Comparison of ENCODE assay signal across 29 cellular contexts in the genomic region with DNA sequence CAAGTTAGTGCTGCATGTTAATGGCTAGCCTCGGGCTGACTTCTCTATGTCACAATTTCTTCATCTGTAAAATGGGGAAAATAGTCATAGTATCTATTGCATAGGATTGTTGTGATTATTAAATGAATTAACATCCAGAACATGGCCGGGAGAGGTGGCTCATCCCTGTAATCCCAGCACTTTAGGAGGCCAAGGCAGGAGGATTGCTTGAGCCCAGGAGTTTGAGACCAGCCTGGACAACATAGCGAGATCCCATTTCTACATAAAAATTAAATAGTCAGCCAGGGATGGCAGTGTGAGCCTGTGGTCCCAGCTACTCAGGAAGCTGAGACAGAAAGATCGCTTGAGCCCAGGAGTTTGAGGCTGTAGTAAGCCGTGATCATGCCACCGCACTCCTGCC.
"Had no signal": no experiment of that assay in that cellular context is flagged by ENCODE, and none has a peak within 500 bp of the region (broad histone marks: within the 10 kb centered on the region; RNA-seq: fewer than 3 reads in every experiment).

No MANE protein-coding gene starts in this region.

- H3K4me3 ChIP-seq: neural progenitor cell, ovary, right lobe of liver, sigmoid colon, stomach, thoracic aorta, thyroid gland, tibial nerve, upper lobe of left lung, vagina had no signal

- DNase-seq: naive thymus-derived CD4-positive, alpha-beta T cell; natural killer cell; occipital lobe; ovary; posterior cingulate gyrus; retina; right cardiac atrium; right lobe of liver; sigmoid colon; small intestine; stimulated activated CD4-positive, alpha-beta T cell treated with anti-CD3 and anti-CD28 coated beads, Interleukin-15, amount 100 ng/mL, for 24 hours; stimulated activated CD4-positive, alpha-beta T cell treated with anti-CD3 and anti-CD28 coated beads, Interleukin-2, amount 100 ng/mL, for 24 hours; stimulated activated CD4-positive, alpha-beta T cell treated with anti-CD3 and anti-CD28 coated beads, Interleukin-2, amount 100 ng/mL, for 48 hours; stimulated activated CD4-positive, alpha-beta T cell treated with anti-CD3 and anti-CD28 coated beads, Interleukin-4, amount 100 ng/mL, for 24 hours; stimulated activated naive B cell treated with anti-CD40 and anti-IgM and Interleukin-4, amounts not matched to agents 10 μg/mL and 1 μg/mL and 100 μg/mL, for 72 hours; stimulated activated naive CD4-positive, alpha-beta T cell treated with Interleukin-2 at 50 U/mL for 16 hours; stomach; thyroid gland; trophoblast cell; upper lobe of left lung had no signal

- H3K4me1 Mint-ChIP-seq: nephron; stimulated activated effector memory CD8-positive, alpha-beta T cell treated with anti-CD3 and anti-CD28 coated beads, Interleukin-12 subunit alpha, Interleukin-12 subunit beta, amount 100 ng/mL, for 72 hours; stimulated activated naive B cell treated with anti-CD40 and anti-IgM and Interleukin-4, amounts not matched to agents 10 μg/mL and 1 μg/mL and 100 μg/mL, for 72 hours had no signal

- H3K9me3 Mint-ChIP-seq: naive thymus-derived CD4-positive, alpha-beta T cell; natural killer cell; nephron; neural progenitor cell; stimulated activated effector memory CD8-positive, alpha-beta T cell treated with anti-CD3 and anti-CD28 coated beads, Interleukin-12 subunit alpha, Interleukin-12 subunit beta, amount 100 ng/mL, for 72 hours; stimulated activated naive B cell treated with anti-CD40 and anti-IgM and Interleukin-4, amounts not matched to agents 10 μg/mL and 1 μg/mL and 100 μg/mL, for 72 hours; stimulated activated naive CD8-positive, alpha-beta T cell treated with anti-CD3 and anti-CD28 coated beads, Interleukin-15, Interleukin-2, amounts not matched to agents 100 ng/mL and 50 ng/mL, for 24 hours had no signal

- H3K4me3 Mint-ChIP-seq: naive thymus-derived CD4-positive, alpha-beta T cell; natural killer cell; nephron; neural progenitor cell; stimulated activated effector memory CD8-positive, alpha-beta T cell treated with anti-CD3 and anti-CD28 coated beads, Interleukin-12 subunit alpha, Interleukin-12 subunit beta, amount 100 ng/mL, for 72 hours; stimulated activated naive B cell treated with anti-CD40 and anti-IgM and Interleukin-4, amounts not matched to agents 10 μg/mL and 1 μg/mL and 100 μg/mL, for 72 hours; stimulated activated naive CD8-positive, alpha-beta T cell treated with anti-CD3 and anti-CD28 coated beads, Interleukin-15, Interleukin-2, amounts not matched to agents 100 ng/mL and 50 ng/mL, for 24 hours had no signal

- H3K27ac ChIP-seq: neural progenitor cell, ovary, parathyroid adenoma, right lobe of liver, sigmoid colon, stomach, thoracic aorta, thyroid gland, tibial nerve, upper lobe of left lung, vagina had no signal

- H3K4me1 ChIP-seq: parathyroid adenoma, right lobe of liver, sigmoid colon, stomach, thyroid gland, tibial nerve, upper lobe of left lung, vagina had no signal

- H3K9me3 ChIP-seq: ovary, right lobe of liver, sigmoid colon, stomach, thoracic aorta, thyroid gland, tibial nerve, upper lobe of left lung, vagina had no signal

- H3K27me3 Mint-ChIP-seq: naive thymus-derived CD4-positive, alpha-beta T cell; stimulated activated naive B cell treated with anti-CD40 and anti-IgM and Interleukin-4, amounts not matched to agents 10 μg/mL and 1 μg/mL and 100 μg/mL, for 72 hours; stimulated activated naive CD8-positive, alpha-beta T cell treated with anti-CD3 and anti-CD28 coated beads, Interleukin-15, Interleukin-2, amounts not matched to agents 100 ng/mL and 50 ng/mL, for 24 hours had no signal

- ATAC-seq: naive thymus-derived CD4-positive, alpha-beta T cell; natural killer cell; right cardiac atrium; right lobe of liver; stimulated activated effector memory CD8-positive, alpha-beta T cell treated with anti-CD3 and anti-CD28 coated beads, Interleukin-12 subunit alpha, Interleukin-12 subunit beta, amount 100 ng/mL, for 72 hours; stimulated activated naive B cell treated with anti-CD40 and anti-IgM and Interleukin-4, amounts not matched to agents 10 μg/mL and 1 μg/mL and 100 μg/mL, for 72 hours had no signal

- H3K36me3 Mint-ChIP-seq: neural progenitor cell; stimulated activated effector memory CD8-positive, alpha-beta T cell treated with anti-CD3 and anti-CD28 coated beads, Interleukin-12 subunit alpha, Interleukin-12 subunit beta, amount 100 ng/mL, for 72 hours had no signal

- H3K27ac Mint-ChIP-seq: natural killer cell; nephron; progenitor cell of endocrine pancreas; stimulated activated effector memory CD8-positive, alpha-beta T cell treated with anti-CD3 and anti-CD28 coated beads, Interleukin-12 subunit alpha, Interleukin-12 subunit beta, amount 100 ng/mL, for 72 hours; stimulated activated naive B cell treated with anti-CD40 and anti-IgM and Interleukin-4, amounts not matched to agents 10 μg/mL and 1 μg/mL and 100 μg/mL, for 72 hours; stimulated activated naive CD8-positive, alpha-beta T cell treated with anti-CD3 and anti-CD28 coated beads, Interleukin-15, Interleukin-2, amounts not matched to agents 100 ng/mL and 50 ng/mL, for 24 hours had no signal

- H3K36me3 ChIP-seq: neural progenitor cell, ovary, right lobe of liver, sigmoid colon, thoracic aorta, tibial nerve, upper lobe of left lung, vagina had no signal
